8 cellular contexts compared by ENCODE assay signal in the genomic region with DNA sequence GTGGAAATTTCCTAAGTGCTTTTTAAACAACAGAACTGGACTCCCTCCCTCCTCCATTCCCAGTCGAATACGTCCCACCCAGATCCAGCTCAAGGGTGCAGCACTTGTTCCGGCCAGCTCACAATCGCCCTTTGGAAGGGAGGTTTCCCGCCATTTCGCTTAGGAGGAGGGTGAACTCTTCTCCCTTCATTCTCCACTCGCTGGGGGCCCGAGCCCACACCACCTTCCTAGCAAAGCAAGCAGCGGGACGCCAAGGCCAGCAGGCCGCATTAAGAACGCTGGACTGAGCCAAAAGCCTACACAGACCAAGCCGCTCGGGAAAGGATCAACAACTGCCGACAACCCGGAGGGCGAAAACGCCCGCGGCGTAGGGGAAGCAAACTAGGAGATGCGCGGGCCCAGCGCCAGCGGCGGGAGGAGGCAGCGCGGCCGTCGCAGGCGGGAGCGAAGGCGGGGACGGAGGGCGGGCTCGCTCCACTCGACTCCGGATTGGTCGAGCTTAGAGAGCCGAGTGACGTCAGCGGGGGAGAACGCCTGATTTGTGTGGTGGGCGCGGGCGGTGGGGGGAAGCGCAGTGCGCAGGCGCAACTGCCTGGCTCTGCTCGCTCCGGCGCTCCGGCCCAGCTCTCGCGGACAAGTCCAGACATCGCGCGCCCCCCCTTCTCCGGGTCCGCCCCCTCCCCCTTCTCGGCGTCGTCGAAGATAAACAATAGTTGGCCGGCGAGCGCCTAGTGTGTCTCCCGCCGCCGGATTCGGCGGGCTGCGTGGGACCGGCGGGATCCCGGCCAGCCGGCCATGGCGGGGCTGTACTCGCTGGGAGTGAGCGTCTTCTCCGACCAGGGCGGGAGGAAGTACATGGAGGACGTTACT. TPM values are rescaled to one million over a fixed set of nuclear protein-coding genes. Genes with fewer than 3 reads are reported as not detected.
A peak's percentile ranks its signal among the peaks of the same experiment; 100 is the strongest.
DNase-seq lines count a peak whose midpoint lies in the region; ATAC-seq, FAIRE-seq and TF ChIP-seq lines count a peak whose summit lies in the region.

PPM1D (plus strand) TSS at position 574 of the 870 bp plus-strand sequence; CDS start at position 796, 222 bp downstream.

- under 1% methylated on average over 83 of the region's 83 CpGs for WGBS in right cardiac atrium

- ATAC-seq in GM18508 (IDR thresholded peaks at IDR 0.05; ENCODE audit: insufficient read depth, unreplicated experiment), result peak; percentile 56
- ATAC-seq in HG02981 (IDR thresholded peaks at IDR 0.05; ENCODE audit: unreplicated experiment), result peak; percentile 85
- ATAC-seq in right cardiac atrium, result peak; percentile 98 to 99

- H3K36me3 Mint-ChIP-seq in T-helper 2 cell treated with Interferon-gamma antibody and Interleukin-4, amounts not matched to agents 5 μg/mL and 100 μg/mL, for 36 hours (ENCODE audit: low read depth), result peaks cover 9% of the 10 kb centered on the region

- no peaks in the 10 kb centered on the region for H3K36me3 ChIP-seq in ascending aorta

- FAIRE-seq in urothelium cell line (lab: Jason Lieb, UNC), result peak; percentile 99

- H3K27me3 ChIP-seq in ascending aorta, result no peaks in the 10 kb centered on the region
- no peaks in the 10 kb centered on the region for H3K27me3 ChIP-seq in right cardiac atrium (ENCODE audit: control insufficient read depth, insufficient read depth)

- H3K4me3 ChIP-seq in ascending aorta, result peak within 1 kb of the TSS; percentile 73 to 94
- H3K4me3 ChIP-seq in right cardiac atrium (ENCODE audit: low read length), result peak within 1 kb of the TSS; percentile 95

- H3K4me1 ChIP-seq in ascending aorta, result peaks cover 0 to 15% of the 10 kb centered on the region in 2 donors
- peaks cover 3% of the 10 kb centered on the region for H3K4me1 ChIP-seq in right cardiac atrium (ENCODE audit: control insufficient read depth, insufficient read depth, low read length)

- H3K4me1 Mint-ChIP-seq in T-helper 2 cell treated with Interferon-gamma antibody and Interleukin-4, amounts not matched to agents 5 μg/mL and 100 μg/mL, for 36 hours (ENCODE audit: low read depth), result peaks cover 37% of the 10 kb centered on the region

- H3K27me3 Mint-ChIP-seq in T-helper 2 cell treated with Interferon-gamma antibody and Interleukin-4, amounts not matched to agents 5 μg/mL and 100 μg/mL, for 36 hours (ENCODE audit: low read depth), result no peaks in the 10 kb centered on the region

- H3K4me3 Mint-ChIP-seq in T-helper 2 cell treated with Interferon-gamma antibody and Interleukin-4, amounts not matched to agents 5 μg/mL and 100 μg/mL, for 36 hours, result peak within 1 kb of the TSS; percentile 97

- no peaks in the 10 kb centered on the region for H3K9me3 Mint-ChIP-seq in T-helper 2 cell treated with Interferon-gamma antibody and Interleukin-4, amounts not matched to agents 5 μg/mL and 100 μg/mL, for 36 hours

- intact Hi-C loops in ascending aorta (cut with DNase I), result loop anchor here (1.0 to 5.0 kb wide), 6 partner anchors 23 to 812 kb away; partner anchors contain the start of genes APPBP2, BCAS3 and USP32
- intact Hi-C loops in right cardiac atrium (cut with DNase I), result loop anchor here in 1 of 4 donors (10.0 kb wide), 1 partner anchor 985 kb away; the partner anchor contains the start of gene CLTC

- peak within 1 kb of the TSS; percentile 97 to 98 for H3K27ac ChIP-seq in ascending aorta
- H3K27ac ChIP-seq in right cardiac atrium (ENCODE audit: low read length), result peak within 1 kb of the TSS; percentile 98

- peak in 1 of 3 experiments; percentile 11 for TF ChIP-seq CTCF in ascending aorta (IDR thresholded peaks at IDR 0.05)

- H3K9me3 ChIP-seq in ascending aorta (no peaks in the 10 kb centered on the region), right cardiac atrium (ENCODE audit: control insufficient read depth, low read length) (no peaks in the 10 kb centered on the region)

- DNase-seq in NCI-H2029 (lab: John Stamatoyannopoulos, UW), result peak; percentile 98
- peak; percentile 98 for DNase-seq in T-helper 2 cell treated with Interferon-gamma antibody and Interleukin-4, amounts not matched to agents 5 μg/mL and 100 μg/mL, for 36 hours (ENCODE audit: low spot score)
- DNase-seq in ascending aorta (ENCODE audit: low spot score in 2 of 2), result peak; percentile 94 to 99
- peak; percentile 100 for DNase-seq in right cardiac atrium
- DNase-seq in pulmonary artery endothelial cell (ENCODE audit: low read depth, low spot score), result peak; percentile 96
- DNase-seq in urothelium cell line (ENCODE audit: low spot score), result peak; percentile 100

- H3K27ac Mint-ChIP-seq in T-helper 2 cell treated with Interferon-gamma antibody and Interleukin-4, amounts not matched to agents 5 μg/mL and 100 μg/mL, for 36 hours, result peak within 1 kb of the TSS; percentile 96

RNA-seq across cellular contexts. Expression of gene PPM1D, which starts in this region (rescaled TPM):
- total RNA-seq in ascending aorta (6.0 TPM), right cardiac atrium (1 to 10 TPM; 7.5 to 10.0 (median 8.9) TPM), pulmonary artery endothelial cell (11.1 and 20.3 TPM in 2 replicates)
- polyA plus RNA-seq in right cardiac atrium, result 3.3 TPM

Comparison
In these comparisons a context has a peak if more than half of its experiments do, and no peak if none do; other contexts are left out.
1. Peak in every context shown above with its lines: DNase-seq, ATAC-seq, H3K4me3 ChIP-seq and H3K27ac ChIP-seq.